In the genomic region with DNA sequence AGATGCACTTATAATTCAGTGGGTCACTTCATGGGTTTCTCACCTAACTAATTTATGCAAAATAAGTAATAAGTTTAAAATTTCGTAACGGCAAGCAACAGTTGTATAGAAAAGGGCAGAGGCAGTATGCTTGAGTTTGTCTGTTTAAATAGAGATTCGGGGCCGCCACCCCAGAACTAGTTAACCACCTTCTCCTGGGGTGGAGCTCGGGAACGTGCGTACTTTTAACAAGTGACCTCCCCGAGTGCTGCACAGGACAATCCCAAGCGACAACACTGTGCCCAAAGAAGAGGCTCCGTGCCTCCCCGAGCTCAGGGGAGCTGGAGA, we compare ENCODE assay signal across 8 cellular contexts. TPM values are rescaled to one million over a fixed set of nuclear protein-coding genes. Genes with fewer than 3 reads are reported as not detected.
DNase-seq lines count a peak whose midpoint lies in the region; ATAC-seq and TF ChIP-seq lines count a peak whose summit lies in the region.

No MANE protein-coding gene starts in this region.

- POLR2A ChIA-PET in HEK293 (lab: Yijun Ruan, JAX): interaction anchor here (1.1 to 2.2 kb wide), 7 partner anchors 19 to 534 kb away, joined by 4 to 27 read pairs (median 6); a partner anchor contains a TSS
- POLR2A ChIA-PET in WTC11 (lab: Charles Lee): interaction anchor here (0.7 to 1.6 kb wide), 13 partner anchors 11 to 606 kb away, joined by 3 to 12 read pairs (median 4); a partner anchor contains a TSS

- H3K27ac Mint-ChIP-seq in WTC11: no peak overlapping the region; the same call in 1 of the 2 replicates
- H3K27ac Mint-ChIP-seq in stimulated activated memory B cell treated with anti-CD40 and anti-IgM and Interleukin-4, amounts not matched to agents 10 μg/mL and 1 μg/mL and 100 μg/mL, for 72 hours: peak overlapping the region; percentile 89

- H3K4me1 Mint-ChIP-seq in WTC11: peaks cover 20% of the 10 kb centered on the region
- H3K4me1 Mint-ChIP-seq in stimulated activated memory B cell treated with anti-CD40 and anti-IgM and Interleukin-4, amounts not matched to agents 10 μg/mL and 1 μg/mL and 100 μg/mL, for 72 hours: peaks cover 43% of the 10 kb centered on the region

- no peaks in the 10 kb centered on the region for H3K27me3 ChIP-seq in iPS DF 6.9 (ENCODE audit: control insufficient read depth, insufficient read depth, low read length)

- no CpG with 5 or more reads among the region's 11 CpGs for WGBS in iPS DF 6.9 (ENCODE audit: insufficient coverage, insufficient read length)

- H3K4me1 ChIP-seq in HEK293 (ENCODE audit: control insufficient read depth, insufficient read depth, low read length) (no peaks in the 10 kb centered on the region), iPS DF 6.9 (ENCODE audit: control insufficient read depth, insufficient read depth, low read length) (no peaks in the 10 kb centered on the region; the same call in 1 of the 2 replicates)

- peak overlapping the region; percentile 100 for H3K4me3 ChIP-seq in HEK293 (ENCODE audit: low read depth, low read length)
- H3K4me3 ChIP-seq in iPS DF 6.9 (ENCODE audit: low read length): peak overlapping the region; percentile 85

- DNase-seq in WTC11 (ENCODE audit: low spot score) (no peak), iPS DF 6.9 (ENCODE audit: low read depth, low spot score) (no peak), OCI-M2 (lab: John Stamatoyannopoulos, UW; ENCODE audit: unreplicated experiment) (no peak), H4 (ENCODE audit: low spot score) (no peak), NCI-H2171 treated with DMSO at 0.1 percent for 48 hours (lab: John Stamatoyannopoulos, UW) (no peak)

- ATAC-seq in WTC11 (no peak), GM21529 (IDR thresholded peaks at IDR 0.05; ENCODE audit: unreplicated experiment) (no peak)
- no peak for ATAC-seq in stimulated activated memory B cell treated with anti-CD40 and anti-IgM and Interleukin-4, amounts not matched to agents 10 μg/mL and 1 μg/mL and 100 μg/mL, for 72 hours

- H3K9me3 ChIP-seq in HEK293 (ENCODE audit: control insufficient read depth, insufficient read depth, low read depth, low read length) (no peaks in the 10 kb centered on the region), iPS DF 6.9 (ENCODE audit: control insufficient read depth, insufficient read depth, low read length) (no peaks in the 10 kb centered on the region)

- TF ChIP-seq CTCF in HEK293 (tag by site-specific recombination; IDR thresholded peaks at IDR 0.05) (no peak), WTC11 (IDR thresholded peaks at IDR 0.05) (no peak)

- no peaks in the 10 kb centered on the region for H3K9me3 Mint-ChIP-seq in WTC11
- no peaks in the 10 kb centered on the region for H3K9me3 Mint-ChIP-seq in stimulated activated memory B cell treated with anti-CD40 and anti-IgM and Interleukin-4, amounts not matched to agents 10 μg/mL and 1 μg/mL and 100 μg/mL, for 72 hours

- H3K36me3 ChIP-seq in HEK293 (ENCODE audit: control insufficient read depth in 2 of 2, insufficient read depth in 1 of 2, low read length in 2 of 2) (peaks cover 0 to 38% of the 10 kb centered on the region in 2 experiments; a peak in 1 of 3 replicates), iPS DF 6.9 (ENCODE audit: control insufficient read depth, insufficient read depth, low read length) (peaks cover 3% of the 10 kb centered on the region; the same call in 1 of the 2 replicates)

- H3K36me3 Mint-ChIP-seq in WTC11: peaks cover 37% of the 10 kb centered on the region
- peaks cover 24% of the 10 kb centered on the region for H3K36me3 Mint-ChIP-seq in stimulated activated memory B cell treated with anti-CD40 and anti-IgM and Interleukin-4, amounts not matched to agents 10 μg/mL and 1 μg/mL and 100 μg/mL, for 72 hours

- peak overlapping the region; percentile 40; the same call in 1 of the 2 replicates for H3K27ac ChIP-seq in HEK293 (ENCODE audit: extremely low read depth, low read depth, low read length)
- H3K27ac ChIP-seq in iPS DF 6.9 (ENCODE audit: low read length): no peak overlapping the region

- CTCF ChIA-PET in HEK293 (lab: Yijun Ruan, JAX): interaction anchor here (0.6 to 2.5 kb wide), 8 partner anchors 10 to 527 kb away, joined by 3 to 11 read pairs (median 4); a partner anchor contains a TSS
- CTCF ChIA-PET in WTC11 (lab: Charles Lee): interaction anchor here (0.8 to 3.4 kb wide), 11 partner anchors 11 to 606 kb away, joined by 3 to 18 read pairs (median 6); a partner anchor contains a TSS

- H3K27me3 Mint-ChIP-seq in WTC11 (ENCODE audit: low read depth): no peaks in the 10 kb centered on the region
- H3K27me3 Mint-ChIP-seq in stimulated activated memory B cell treated with anti-CD40 and anti-IgM and Interleukin-4, amounts not matched to agents 10 μg/mL and 1 μg/mL and 100 μg/mL, for 72 hours: no peaks in the 10 kb centered on the region

- peak overlapping the region; percentile 95 for H3K4me3 Mint-ChIP-seq in WTC11
- peak overlapping the region; percentile 97 for H3K4me3 Mint-ChIP-seq in stimulated activated memory B cell treated with anti-CD40 and anti-IgM and Interleukin-4, amounts not matched to agents 10 μg/mL and 1 μg/mL and 100 μg/mL, for 72 hours

TF ChIP-seq in HEK293, 187 proteins besides CTCF, POLR2A, EP300 and RAD21 (continues in another document):
- TF ChIP-seq, protein P1, sequence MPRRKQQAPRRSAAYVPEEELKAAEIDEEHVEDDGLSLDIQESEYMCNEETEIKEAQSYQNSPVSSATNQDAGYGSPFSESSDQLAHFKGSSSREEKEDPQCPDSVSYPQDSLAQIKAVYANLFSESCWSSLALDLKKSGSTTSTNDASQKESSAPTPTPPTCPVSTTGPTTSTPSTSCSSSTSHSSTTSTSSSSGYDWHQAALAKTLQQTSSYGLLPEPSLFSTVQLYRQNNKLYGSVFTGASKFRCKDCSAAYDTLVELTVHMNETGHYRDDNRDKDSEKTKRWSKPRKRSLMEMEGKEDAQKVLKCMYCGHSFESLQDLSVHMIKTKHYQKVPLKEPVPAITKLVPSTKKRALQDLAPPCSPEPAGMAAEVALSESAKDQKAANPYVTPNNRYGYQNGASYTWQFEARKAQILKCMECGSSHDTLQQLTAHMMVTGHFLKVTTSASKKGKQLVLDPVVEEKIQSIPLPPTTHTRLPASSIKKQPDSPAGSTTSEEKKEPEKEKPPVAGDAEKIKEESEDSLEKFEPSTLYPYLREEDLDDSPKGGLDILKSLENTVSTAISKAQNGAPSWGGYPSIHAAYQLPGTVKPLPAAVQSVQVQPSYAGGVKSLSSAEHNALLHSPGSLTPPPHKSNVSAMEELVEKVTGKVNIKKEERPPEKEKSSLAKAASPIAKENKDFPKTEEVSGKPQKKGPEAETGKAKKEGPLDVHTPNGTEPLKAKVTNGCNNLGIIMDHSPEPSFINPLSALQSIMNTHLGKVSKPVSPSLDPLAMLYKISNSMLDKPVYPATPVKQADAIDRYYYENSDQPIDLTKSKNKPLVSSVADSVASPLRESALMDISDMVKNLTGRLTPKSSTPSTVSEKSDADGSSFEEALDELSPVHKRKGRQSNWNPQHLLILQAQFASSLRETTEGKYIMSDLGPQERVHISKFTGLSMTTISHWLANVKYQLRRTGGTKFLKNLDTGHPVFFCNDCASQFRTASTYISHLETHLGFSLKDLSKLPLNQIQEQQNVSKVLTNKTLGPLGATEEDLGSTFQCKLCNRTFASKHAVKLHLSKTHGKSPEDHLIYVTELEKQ (tag by site-specific recombination; IDR thresholded peaks at IDR 0.05; ENCODE audit: borderline replicate concordance): no peak
- no peak for TF ChIP-seq ZFP37 (tag by site-specific recombination; IDR thresholded peaks at IDR 0.05)
- no peak for TF ChIP-seq ZNF23 (tag by site-specific recombination; IDR thresholded peaks at IDR 0.05; ENCODE audit: borderline replicate concordance)
- TF ChIP-seq SETDB1 (IDR thresholded peaks at IDR 0.05; ENCODE audit: insufficient read length, low read length): no peak
- no peak for TF ChIP-seq ZNF302 (tag by site-specific recombination; IDR thresholded peaks at IDR 0.05; ENCODE audit: low read depth)

TF ChIP-seq in WTC11, 78 proteins besides CTCF, POLR2A, EP300 and RAD21:
- TF ChIP-seq, protein P2, sequence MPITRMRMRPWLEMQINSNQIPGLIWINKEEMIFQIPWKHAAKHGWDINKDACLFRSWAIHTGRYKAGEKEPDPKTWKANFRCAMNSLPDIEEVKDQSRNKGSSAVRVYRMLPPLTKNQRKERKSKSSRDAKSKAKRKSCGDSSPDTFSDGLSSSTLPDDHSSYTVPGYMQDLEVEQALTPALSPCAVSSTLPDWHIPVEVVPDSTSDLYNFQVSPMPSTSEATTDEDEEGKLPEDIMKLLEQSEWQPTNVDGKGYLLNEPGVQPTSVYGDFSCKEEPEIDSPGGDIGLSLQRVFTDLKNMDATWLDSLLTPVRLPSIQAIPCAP (CRISPR knock-in tag; IDR thresholded peaks at IDR 0.05): no peak
- TF ChIP-seq, protein P3, sequence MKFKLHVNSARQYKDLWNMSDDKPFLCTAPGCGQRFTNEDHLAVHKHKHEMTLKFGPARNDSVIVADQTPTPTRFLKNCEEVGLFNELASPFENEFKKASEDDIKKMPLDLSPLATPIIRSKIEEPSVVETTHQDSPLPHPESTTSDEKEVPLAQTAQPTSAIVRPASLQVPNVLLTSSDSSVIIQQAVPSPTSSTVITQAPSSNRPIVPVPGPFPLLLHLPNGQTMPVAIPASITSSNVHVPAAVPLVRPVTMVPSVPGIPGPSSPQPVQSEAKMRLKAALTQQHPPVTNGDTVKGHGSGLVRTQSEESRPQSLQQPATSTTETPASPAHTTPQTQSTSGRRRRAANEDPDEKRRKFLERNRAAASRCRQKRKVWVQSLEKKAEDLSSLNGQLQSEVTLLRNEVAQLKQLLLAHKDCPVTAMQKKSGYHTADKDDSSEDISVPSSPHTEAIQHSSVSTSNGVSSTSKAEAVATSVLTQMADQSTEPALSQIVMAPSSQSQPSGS (CRISPR knock-in tag; IDR thresholded peaks at IDR 0.05; ENCODE audit: borderline replicate concordance, low read depth): no peak
- no peak for TF ChIP-seq EMX1 (CRISPR knock-in tag; IDR thresholded peaks at IDR 0.05)
- TF ChIP-seq KAT7 (CRISPR knock-in tag; IDR thresholded peaks at IDR 0.05; ENCODE audit: borderline replicate concordance): no peak
TF ChIP-seq in WTC11: peak in this region for 0.

RNA-seq across cellular contexts. Expression of a gene that starts 0.4 kb away (rescaled TPM):
- total RNA-seq in WTC11 (2021): 147 to 162 TPM (median 160 TPM) in 3 replicates
- 185 and 215 TPM in 2 replicates for total RNA-seq in H4 (2014; rRNA removed; shearing (Covaris generic))
